In genomic region chr6:116392158-116393032, GRCh38 we compare ENCODE assay signal across 10 cellular contexts. TPM values are rescaled to one million over a fixed set of nuclear protein-coding genes. Genes with fewer than 3 reads are reported as not detected.
A peak's percentile ranks its signal among the peaks of the same experiment; 100 is the strongest.
DNase-seq lines count a peak whose midpoint lies in the region; ATAC-seq and TF ChIP-seq lines count a peak whose summit lies in the region.
"Had no signal": no experiment of that assay in that cellular context is flagged by ENCODE, and none has a peak within 500 bp of the region (broad histone marks: within the 10 kb centered on the region; RNA-seq: fewer than 3 reads in every experiment).

No MANE protein-coding gene starts in this region.

- H3K18ac ChIP-seq in IMR-90 (ENCODE audit: low read depth, low read length) (no peak overlapping the region), H9 (ENCODE audit: insufficient read length, low read depth, low read length) (no peak overlapping the region)

- BruUV-seq in IMR-90 (replicated peaks; lab: Mats Ljungman, UMichigan): no TSS peak

- H3K4me1 ChIP-seq in IMR-90 (ENCODE audit: control insufficient read depth, insufficient read depth, low read length): peaks cover 17% of the 10 kb centered on the region
- H3K4me1 ChIP-seq in adrenal gland (replicated peaks in 1 of 2): peaks cover 4 to 54% of the 10 kb centered on the region in 2 donors
- H3K4me1 ChIP-seq in mucosa of descending colon (ENCODE audit: low read depth): no peaks in the 10 kb centered on the region
- H3K4me1 ChIP-seq in H9 (ENCODE audit: insufficient read depth, low read length): no peaks in the 10 kb centered on the region; the same call in 1 of the 2 replicates
- peaks cover 0 to under 1% (median 0%) of the 10 kb centered on the region in 4 donors for H3K4me1 ChIP-seq in sigmoid colon

- H4K91ac ChIP-seq in IMR-90 (ENCODE audit: insufficient read depth, low read depth, low read length): no peak overlapping the region
- no peak overlapping the region for H4K91ac ChIP-seq in H9 (ENCODE audit: insufficient read length, low read depth, low read length)

- 0 out of 4 replicates have a peak overlapping the region, but pooled peaks of 1 of the 2 experiments have one; percentile 46 for H4K8ac ChIP-seq in IMR-90 (ENCODE audit: low read depth in 2 of 2, low read length in 2 of 2)
- H4K8ac ChIP-seq in H9 (replicated peaks; ENCODE audit: insufficient read length, low read depth, low read length): no peak overlapping the region

- dilution Hi-C loops in IMR-90 (cut with HindIII; ENCODE audit: low sequenced_read_pairs, unreplicated experiment): no loop called here

- H2AFZ ChIP-seq in IMR-90 (replicated peaks; ENCODE audit: low read length, poor library complexity) (no peak overlapping the region), H9 (ENCODE audit: low read length) (no peak overlapping the region)

- peaks cover 11% of the 10 kb centered on the region; the same call in 1 of the 2 replicates for H3K79me2 ChIP-seq in H9 (ENCODE audit: insufficient read depth, low read length)

- H3K9ac ChIP-seq in IMR-90 (ENCODE audit: low read depth, low read length) (no peak overlapping the region), H9 (ENCODE audit: extremely low read depth, insufficient read length, low read length) (no peak overlapping the region)

- no peak overlapping the region for H3T11ph ChIP-seq in H9 (ENCODE audit: low read length)

- no peak overlapping the region for H2BK15ac ChIP-seq in IMR-90 (ENCODE audit: low read depth, low read length)
- no peak overlapping the region for H2BK15ac ChIP-seq in H9 (ENCODE audit: low read depth, low read length)

- intact Hi-C loops in IMR-90 (cut with micrococcal nuclease): no loop called here
- intact Hi-C loops in adrenal gland (cut with DNase I): no loop called here
- intact Hi-C loops in mucosa of descending colon (cut with DNase I, micrococcal nuclease): no loop called here
- intact Hi-C loops in sigmoid colon (cut with DNase I): no loop called here

- H4K20me1 ChIP-seq in IMR-90 (ENCODE audit: insufficient read depth, low read length): peaks cover 11% of the 10 kb centered on the region; the same call in 1 of the 2 replicates
- no peaks in the 10 kb centered on the region for H4K20me1 ChIP-seq in H9 (ENCODE audit: control insufficient read depth, insufficient read depth, insufficient read length)

- no peak overlapping the region for H3K4me3 Mint-ChIP-seq in H9

- in situ Hi-C loops in IMR-90 (cut with MboI; ENCODE audit: low sequenced_read_pairs): no loop called here

- no peaks in the 10 kb centered on the region for H3K27me3 Mint-ChIP-seq in H9 (ENCODE audit: low read depth)

- ATAC-seq in IMR-90 (ENCODE audit: low read depth) (no peak), mucosa of descending colon (peak; percentile 41)

- WGBS in IMR-90 (ENCODE audit: extremely low coverage in 2 of 2, insufficient read length in 1 of 2), 2 experiments: 100% methylated on average over 1 of the region's 10 CpGs; no CpG with 5 or more reads in 1 of the 2 experiments
- WGBS in adrenal gland, 4 donors: 70 to 79% (median 76%) methylated on average over 10 of the region's 10 CpGs
- WGBS in H9 (ENCODE audit: extremely low coverage, insufficient read length, low lambda C conversion rate): no CpG with 5 or more reads among the region's 10 CpGs
- 78 to 90% methylated on average over 10 of the region's 10 CpGs for whole genome bisulfite sequencing in sigmoid colon, 2 donors

- H3K27me3 ChIP-seq in IMR-90 (ENCODE audit: control insufficient read depth, insufficient read depth, low read length) (no peaks in the 10 kb centered on the region), adrenal gland (no peaks in the 10 kb centered on the region), H9 (ENCODE audit: insufficient read depth, low read length) (no peaks in the 10 kb centered on the region), sigmoid colon (no peaks in the 10 kb centered on the region)

- no peak for TF ChIP-seq EP300 in sigmoid colon (IDR thresholded peaks at IDR 0.05)

- DNase-seq in GF-D8 (lab: John Stamatoyannopoulos, UW) (peak; percentile 64), IMR-90 (peak; percentile 38), adrenal gland (no peak), mucosa of descending colon (no peak), H9 (no peak), sigmoid colon (no peak), NAMALWA (ENCODE audit: low spot score) (no peak), NCI-H2081 (lab: John Stamatoyannopoulos, UW) (no peak)
- DNase-seq: NCI-H146; stimulated activated naive CD4-positive, alpha-beta T cell had no signal

- peak overlapping the region; percentile 57; the same call in 1 of the 2 replicates for H3K14ac ChIP-seq in IMR-90 (replicated peaks; ENCODE audit: low read depth, low read length)
- no peak overlapping the region for H3K14ac ChIP-seq in H9 (ENCODE audit: insufficient read depth, low read length)

- no peak overlapping the region for H2BK5ac ChIP-seq in IMR-90 (ENCODE audit: low read depth, low read length, poor library complexity, severe bottlenecking)
- no peak overlapping the region for H2BK5ac ChIP-seq in H9 (ENCODE audit: insufficient read length, low read length)

- H2BK120ac ChIP-seq in IMR-90 (ENCODE audit: low read depth, low read length) (peak overlapping the region; percentile 50; the same call in 1 of the 2 replicates), H9 (ENCODE audit: low read depth, low read length, poor library complexity, severe bottlenecking) (no peak overlapping the region)

- peak overlapping the region in 1 of 3 experiments; percentile 8; a peak in 1 of 7 replicates for H3K27ac Mint-ChIP-seq in H9

- H4K5ac ChIP-seq in IMR-90 (ENCODE audit: low read depth, low read length) (no peak overlapping the region), H9 (ENCODE audit: insufficient read length, low read depth, low read length) (no peak overlapping the region)

- H3K4ac ChIP-seq in IMR-90 (ENCODE audit: low read depth, low read length) (peak overlapping the region; percentile 46; the same call in 1 of the 2 replicates), H9 (ENCODE audit: low read depth, low read length) (no peak overlapping the region)

- H3K56ac ChIP-seq in IMR-90 (ENCODE audit: extremely low read depth, insufficient read depth, low read length): no peak overlapping the region
- H3K56ac ChIP-seq in H9 (ENCODE audit: insufficient read length, low read depth, low read length): no peak overlapping the region

- H3K79me1 ChIP-seq in IMR-90 (ENCODE audit: low read depth in 1 of 2, low read length in 2 of 2) (peaks cover 31 to 71% of the 10 kb centered on the region in 2 experiments), H9 (ENCODE audit: insufficient read depth, low read depth, low read length, poor library complexity, severe bottlenecking) (no peaks in the 10 kb centered on the region)

- no peak overlapping the region for H2AK9ac ChIP-seq in IMR-90 (replicated peaks; ENCODE audit: low read depth, low read length, poor library complexity)

- H3K4me2 ChIP-seq in IMR-90 (ENCODE audit: low read depth, low read length): no peak overlapping the region
- H3K4me2 ChIP-seq in H9 (ENCODE audit: insufficient read depth, insufficient read length, low read length): no peak overlapping the region

- no peak for TF ChIP-seq RAD21 in IMR-90 (IDR thresholded peaks at IDR 0.05; ENCODE audit: low read length)

- no peaks in the 10 kb centered on the region for H3K9me3 ChIP-seq in IMR-90 (ENCODE audit: control insufficient read depth, insufficient read depth, low read length)
- H3K9me3 ChIP-seq in adrenal gland (replicated peaks in 1 of 3): no peaks in the 10 kb centered on the region
- no peaks in the 10 kb centered on the region for H3K9me3 ChIP-seq in mucosa of descending colon
- no peaks in the 10 kb centered on the region for H3K9me3 ChIP-seq in H9 (ENCODE audit: control insufficient read depth, low read depth, low read length)
- H3K9me3 ChIP-seq in sigmoid colon: no peaks in the 10 kb centered on the region

- no peaks in the 10 kb centered on the region for H3K36me3 ChIP-seq in IMR-90 (ENCODE audit: control insufficient read depth, insufficient read depth, low read length)
- H3K36me3 ChIP-seq in adrenal gland (replicated peaks in 1 of 2): no peaks in the 10 kb centered on the region
- no peaks in the 10 kb centered on the region for H3K36me3 ChIP-seq in mucosa of descending colon (ENCODE audit: low read depth)
- no peaks in the 10 kb centered on the region for H3K36me3 ChIP-seq in sigmoid colon

- POLR2A ChIA-PET in IMR-90 (lab: Charles Lee; ENCODE audit: unreplicated experiment): no interaction called here

- H2AK5ac ChIP-seq in IMR-90 (ENCODE audit: low read depth, low read length) (peak overlapping the region; percentile 23; the same call in 1 of the 2 replicates), H9 (ENCODE audit: insufficient read length, low read length) (no peak overlapping the region)

- no peak overlapping the region for H2BK12ac ChIP-seq in H9 (ENCODE audit: insufficient read length, low read depth, low read length)

- H3K4me3 ChIP-seq in IMR-90 (ENCODE audit: insufficient read depth, low read depth, low read length): no peak overlapping the region
- no peak overlapping the region for H3K4me3 ChIP-seq in adrenal gland
- H3K4me3 ChIP-seq in mucosa of descending colon: no peak overlapping the region
- no peak overlapping the region for H3K4me3 ChIP-seq in sigmoid colon

- H3K23ac ChIP-seq in IMR-90 (ENCODE audit: low read depth, low read length): no peak overlapping the region
- no peak overlapping the region for H3K23ac ChIP-seq in H9 (ENCODE audit: insufficient read length, low read depth, low read length)

- H3K23me2 ChIP-seq in H9 (ENCODE audit: insufficient read length, low read depth, low read length, poor library complexity, severe bottlenecking): no peaks in the 10 kb centered on the region

- no peak overlapping the region for H3K27ac ChIP-seq in IMR-90 (ENCODE audit: insufficient read depth, low read length)
- H3K27ac ChIP-seq in adrenal gland: peak overlapping the region; percentile 18 to 76 (median 52)
- H3K27ac ChIP-seq in H9 (ENCODE audit: insufficient read length, low read depth, low read length): no peak overlapping the region
- peak overlapping the region in 1 of 4 donors; percentile 8 for H3K27ac ChIP-seq in sigmoid colon

- H3K9me3 Mint-ChIP-seq in H9: no peaks in the 10 kb centered on the region

- TF ChIP-seq CTCF in IMR-90 (conservative IDR thresholded peaks at IDR 0.05; ENCODE audit: low read depth, low read length): no peak
- TF ChIP-seq CTCF in adrenal gland (IDR thresholded peaks at IDR 0.05): no peak
- no peak for TF ChIP-seq CTCF in mucosa of descending colon (IDR thresholded peaks at IDR 0.05)
- no peak for TF ChIP-seq CTCF in H9 (conservative IDR thresholded peaks at IDR 0.05)
- no peak for TF ChIP-seq CTCF in sigmoid colon (IDR thresholded peaks at IDR 0.05)

- H3K4me1 Mint-ChIP-seq in H9: peaks cover 0 to 3% of the 10 kb centered on the region in 2 experiments; a peak in 2 of 4 replicates

- peaks cover 26% of the 10 kb centered on the region for H3K9me1 ChIP-seq in IMR-90 (ENCODE audit: insufficient read depth, low read length)

- peaks cover 3 to 7% (median 5%) of the 10 kb centered on the region in 3 experiments; a peak in 6 of 7 replicates for H3K36me3 Mint-ChIP-seq in H9 (ENCODE audit: insufficient read depth in 1 of 3, low read depth in 3 of 3)

- H2BK20ac ChIP-seq in IMR-90 (ENCODE audit: low read depth, low read length) (no peak overlapping the region), H9 (ENCODE audit: low read depth, low read length, poor library complexity, severe bottlenecking) (no peak overlapping the region)

- TF ChIP-seq POLR2A in IMR-90 (IDR thresholded peaks at IDR 0.05; ENCODE audit: low read depth, low read length): no peak
- no peak for TF ChIP-seq POLR2A in adrenal gland (IDR thresholded peaks at IDR 0.05)
- TF ChIP-seq POLR2A in sigmoid colon (IDR thresholded peaks at IDR 0.05): no peak

- CTCF ChIA-PET in IMR-90 (lab: Yijun Ruan, JAX): interaction anchor here (0.8 kb wide), 1 partner anchor 105 kb away, joined by 3 read pairs; no protein-coding TSS in a partner anchor

RNA-seq across cellular contexts. Expression of gene DSE, which starts 21.6 kb away (rescaled TPM):
- total RNA-seq in IMR-90 (2012; rRNA removed): 132 and 154 TPM in 2 replicates
- 43.9 and 48.0 TPM in 2 replicates for polyA plus RNA-seq in IMR-90 (2012; rRNA removed)
- polyA plus RNA-seq in IMR-90 (2012; cell fraction: cytosol; rRNA removed): 19.3 and 19.7 TPM in 2 replicates
- 23.4 and 39.5 TPM in 2 replicates for polyA plus RNA-seq in IMR-90 (2012; cell fraction: nucleus; rRNA removed; ENCODE audit: low replicate concordance)
- 10 to 100 TPM; 14.5 to 67.4 (median 44.4) TPM for total RNA-seq in adrenal gland
- 10 to 100 TPM in 1 of 3 donors, 1 to 10 TPM in 2; 7.7 to 17.2 (median 8.7) TPM for polyA plus RNA-seq in adrenal gland
- total RNA-seq in mucosa of descending colon: 10 to 100 TPM in 2 of 3 donors, 1 to 10 TPM in 1; 6.3 to 23.8 (median 14.4) TPM
- 41.5 and 45.6 TPM in 2 replicates for total RNA-seq in H9 (2021)
- total RNA-seq in sigmoid colon: 10 to 100 TPM; 17.9 to 29.5 (median 25.6) TPM
- 1 to 10 TPM; 2.5 to 7.6 (median 5.4) TPM for polyA plus RNA-seq in sigmoid colon

Comparison
In these comparisons a context has a peak if more than half of its experiments do, and no peak if none do; other contexts are left out.
1. DNase-seq: peak in GF-D8 (single experiment) and IMR-90 (single experiment); none in adrenal gland (0 of 7), mucosa of descending colon (0 of 3), H9 (single experiment), sigmoid colon (single experiment), NAMALWA (single experiment) and NCI-H2081 (0 of 2).
2. H3K27ac ChIP-seq: peak in adrenal gland (5 of 5); none in IMR-90 (single experiment) and H9 (single experiment).